ENCODE assay signal across 25 cellular contexts in genomic region chr20:62858059-62858458, GRCh38. TPM values are rescaled to one million over a fixed set of nuclear protein-coding genes. Genes with fewer than 3 reads are reported as not detected.
DNase-seq lines count a peak whose midpoint lies in the region; ATAC-seq lines count a peak whose summit lies in the region.
"Had no signal": no experiment of that assay in that cellular context is flagged by ENCODE, and none has a peak within 500 bp of the region (broad histone marks: within the 10 kb centered on the region; RNA-seq: fewer than 3 reads in every experiment).

No MANE protein-coding gene starts in this region.

- H3K36me3 ChIP-seq in Karpas-422 (ENCODE audit: insufficient read depth, low read length) (peaks cover 11% of the 10 kb centered on the region; the same call in 1 of the 2 replicates), H7 (replicated peaks; ENCODE audit: control insufficient read depth, insufficient read depth, low read length) (peaks cover 12% of the 10 kb centered on the region), HAP-1 (replicated peaks) (peaks cover 46% of the 10 kb centered on the region)

- H3K4me3 Mint-ChIP-seq in IgD-negative memory B cell = peak overlapping the region in 3 of 4 donors; percentile 26 to 56 (median 49)
- H3K4me3 Mint-ChIP-seq: T-helper 2 cell treated with Interferon-gamma antibody and Interleukin-4, amounts not matched to agents 5 μg/mL and 100 μg/mL, for 36 hours had no signal

- H3K4me3 ChIP-seq in Karpas-422 (ENCODE audit: low read length) (no peak overlapping the region), H7 (ENCODE audit: insufficient read depth, low read depth, low read length) (no peak overlapping the region), HAP-1 (no peak overlapping the region)
- H3K4me3 ChIP-seq: cardiac muscle cell, smooth muscle cell, tibial artery had no signal

- H3K4me1 ChIP-seq in Karpas-422 (ENCODE audit: low read length) (peaks cover 13% of the 10 kb centered on the region), HAP-1 (peaks cover 15% of the 10 kb centered on the region)

- in situ Hi-C loops in HAP-1 (cut with MboI; ENCODE audit: low sequenced_read_pairs) = no loop called here

- H3K27ac Mint-ChIP-seq in IgD-negative memory B cell = peak overlapping the region in 1 of 3 donors; percentile 77
- H3K27ac Mint-ChIP-seq: T-helper 2 cell treated with Interferon-gamma antibody and Interleukin-4, amounts not matched to agents 5 μg/mL and 100 μg/mL, for 36 hours had no signal

- H3K79me2 ChIP-seq in Karpas-422 (ENCODE audit: low read length) = peaks cover 24% of the 10 kb centered on the region

- ATAC-seq in HG03097 (IDR thresholded peaks at IDR 0.05; ENCODE audit: low FRiP score, unreplicated experiment) = no peak

- H2AFZ ChIP-seq in Karpas-422 (ENCODE audit: low read length) = no peak overlapping the region

- H3K27me3 ChIP-seq in layer of hippocampus (ENCODE audit: control insufficient read depth, insufficient read depth, low read length) (no peaks in the 10 kb centered on the region), Karpas-422 (ENCODE audit: low read length) (no peaks in the 10 kb centered on the region), H7 (ENCODE audit: control insufficient read depth, insufficient read depth, low read length) (no peaks in the 10 kb centered on the region), HAP-1 (ENCODE audit: low read depth) (no peaks in the 10 kb centered on the region)
- H3K27me3 ChIP-seq: tibial artery had no signal

- H3K36me3 Mint-ChIP-seq in IgD-negative memory B cell = peaks cover 12% of the 10 kb centered on the region

- DNase-seq in anterior cingulate cortex (lab: John Stamatoyannopoulos, UW) (peak in 42 of 58 donors; percentile 11 to 80 (median 42)), substantia nigra (lab: John Stamatoyannopoulos, UW) (peak in 23 of 49 donors; percentile 5 to 72 (median 39)), Karpas-422 (no peak), H7 (no peak), HAP-1 (ENCODE audit: low spot score in 2 of 2) (no peak)
- DNase-seq: activated CD4-positive, alpha-beta T cell treated with anti-CD3 and anti-CD28 coated beads, Interleukin-2, amount 50 U/mL, for 4 hours; activated CD8-positive, alpha-beta memory T cell treated with anti-CD3 and anti-CD28 coated beads, Interleukin-2, amount 50 U/mL, for 4 hours; activated effector memory CD4-positive, alpha-beta T cell treated with Interleukin-2 at 50 U/mL for 16 hours; EL; NCI-H2171 treated with DMSO at 0.1 percent for 48 hours; NCI-H524 treated with DMSO at 0.1 percent for 48 hours; stimulated activated CD4-positive, alpha-beta T cell treated with anti-CD3 and anti-CD28 coated beads, Interleukin-2, amount 100 ng/mL, for 48 hours; stimulated activated naive CD4-positive, alpha-beta T cell; tibial artery; WERI-Rb-1 had no signal

- no peak overlapping the region for H3K9ac ChIP-seq in Karpas-422 (ENCODE audit: low read length)

- no peak overlapping the region for H3K4me2 ChIP-seq in Karpas-422 (ENCODE audit: low read depth, low read length, poor library complexity, severe bottlenecking)
- H3K4me2 ChIP-seq: smooth muscle cell had no signal

- no peaks in the 10 kb centered on the region for H3K9me2 ChIP-seq in Karpas-422 (replicated peaks; ENCODE audit: insufficient read depth, low read length)

- H3K27ac ChIP-seq in layer of hippocampus (ENCODE audit: low read depth, low read length) (peak overlapping the region; percentile 23), substantia nigra (ENCODE audit: low read depth, low read length, poor library complexity, severe bottlenecking) (peak overlapping the region; percentile 38), Karpas-422 (ENCODE audit: low read length) (no peak overlapping the region)
- H3K27ac ChIP-seq: cardiac muscle cell, neutrophil, tibial artery, WERI-Rb-1 had no signal

- peaks cover 6 to 11% (median 8%) of the 10 kb centered on the region in 3 donors for H3K4me1 Mint-ChIP-seq in IgD-negative memory B cell

- no peaks in the 10 kb centered on the region for H3K9me3 Mint-ChIP-seq in IgD-negative memory B cell
- H3K9me3 Mint-ChIP-seq: T-helper 2 cell treated with Interferon-gamma antibody and Interleukin-4, amounts not matched to agents 5 μg/mL and 100 μg/mL, for 36 hours had no signal

- H3K27me3 Mint-ChIP-seq in IgD-negative memory B cell = peaks cover 10% of the 10 kb centered on the region

- H3K9me3 ChIP-seq in Karpas-422 (ENCODE audit: low read length) (no peaks in the 10 kb centered on the region), HAP-1 (no peaks in the 10 kb centered on the region)
- H3K9me3 ChIP-seq: neutrophil, tibial artery had no signal

- no peaks in the 10 kb centered on the region for H4K20me1 ChIP-seq in Karpas-422 (ENCODE audit: insufficient read depth, low read depth, low read length)

RNA-seq across cellular contexts. Expression of gene TCFL5, which starts 3.6 kb away (rescaled TPM):
- polyA plus RNA-seq in IgD-negative memory B cell = 1.2 TPM
- 11.3 and 11.5 TPM in 2 replicates for total RNA-seq in Karpas-422 (2014; rRNA removed; shearing (Covaris generic); ENCODE audit: low replicate concordance)
- total RNA-seq in H7 (2014; rRNA removed; shearing (Covaris generic)) = 25.7 and 36.8 TPM in 2 replicates

RNA-seq across cellular contexts. Expression of gene COL9A3, which starts 41.2 kb away (rescaled TPM):
- 11.9 TPM for polyA plus RNA-seq in IgD-negative memory B cell
- 41.2 and 87.5 TPM in 2 replicates for total RNA-seq in Karpas-422 (2014; rRNA removed; shearing (Covaris generic); ENCODE audit: low replicate concordance)
- 131 and 139 TPM in 2 replicates for total RNA-seq in H7 (2014; rRNA removed; shearing (Covaris generic))
- total RNA-seq: H4, MCF 10A, mononuclear cell had no signal

RNA-seq across cellular contexts. Expression of gene OGFR, which starts 53.4 kb away (rescaled TPM):
- 79.6 TPM for polyA plus RNA-seq in IgD-negative memory B cell
- total RNA-seq in Karpas-422 (2014; rRNA removed; shearing (Covaris generic); ENCODE audit: low replicate concordance) = 23.8 and 99.0 TPM in 2 replicates
- 50.1 and 57.1 TPM in 2 replicates for total RNA-seq in H7 (2014; rRNA removed; shearing (Covaris generic))

Comparison
In these comparisons a context has a peak if more than half of its experiments do, and no peak if none do; other contexts are left out.
1. DNase-seq: peak in anterior cingulate cortex (42 of 58); none in Karpas-422 (single experiment), H7 (single experiment) and HAP-1 (0 of 2).